14 cellular contexts compared by ENCODE assay signal in the genomic region with DNA sequence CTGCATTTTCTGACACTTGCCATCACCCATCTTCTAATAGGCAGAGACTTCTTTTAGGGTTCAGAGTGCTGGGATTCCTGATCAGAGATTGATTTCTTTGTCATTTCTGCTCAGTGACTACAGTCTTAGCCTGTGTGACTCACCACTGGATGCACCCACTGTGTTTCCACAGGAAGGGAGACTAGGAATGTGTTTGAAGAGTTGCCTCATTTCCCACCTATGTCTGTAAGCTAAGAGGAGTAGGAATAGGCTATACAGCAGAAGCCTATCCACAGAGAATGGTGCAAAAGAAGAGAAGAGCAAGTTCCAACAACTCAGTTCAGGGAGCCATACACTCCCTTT.
A peak's percentile ranks its signal among the peaks of the same experiment; 100 is the strongest.
DNase-seq lines count a peak whose midpoint lies in the region; ATAC-seq, FAIRE-seq and TF ChIP-seq lines count a peak whose summit lies in the region.
"Had no signal": no experiment of that assay in that cellular context is flagged by ENCODE, and none has a peak within 500 bp of the region (broad histone marks: within the 10 kb centered on the region; RNA-seq: fewer than 3 reads in every experiment).

No MANE protein-coding gene starts in this region.

- no peaks in the 10 kb centered on the region for H3K9me3 Mint-ChIP-seq in CD8-positive, alpha-beta memory T cell
- H3K9me3 Mint-ChIP-seq: activated CD4-positive, alpha-beta memory T cell treated with anti-CD3 and anti-CD28 coated beads for 36 hours; activated naive CD4-positive, alpha-beta T cell treated with anti-CD3 and anti-CD28 coated beads, Interleukin-2, amount 50 U/mL, for 24 hours had no signal

- H3K4me3 ChIP-seq in fibroblast of lung (replicated peaks in 1 of 4; ENCODE audit: control extremely low read depth in 1 of 4, insufficient read depth in 1 of 4, low read depth in 3 of 4, low read length in 4 of 4), result no peak overlapping the region
- no peak overlapping the region for H3K4me3 ChIP-seq in CD8-positive, alpha-beta memory T cell (ENCODE audit: low read length)
- H3K4me3 ChIP-seq: lung, skin epidermis had no signal

- no peaks in the 10 kb centered on the region for H3K27me3 ChIP-seq in fibroblast of lung (ENCODE audit: control insufficient read depth, insufficient read depth, low read length)
- no peaks in the 10 kb centered on the region for H3K27me3 ChIP-seq in CD8-positive, alpha-beta memory T cell (ENCODE audit: insufficient read depth, low read length, poor library complexity, severe bottlenecking)

- no peaks in the 10 kb centered on the region for H4K20me1 ChIP-seq in fibroblast of lung (ENCODE audit: control insufficient read depth, extremely low read depth, insufficient read depth, low read length)

- no peaks in the 10 kb centered on the region for H3K79me2 ChIP-seq in fibroblast of lung (ENCODE audit: control insufficient read depth, insufficient read depth, low read length)

- DNase-seq in H54 (ENCODE audit: insufficient read length, low spot score) (peak; percentile 42), fibroblast of lung (ENCODE audit: low read depth in 2 of 2) (peak; percentile 18 to 92), renal cortical epithelial cell (ENCODE audit: low read depth) (peak; percentile 89), NOMO-1 (lab: John Stamatoyannopoulos, UW; ENCODE audit: unreplicated experiment in 2 of 2) (no peak)
- no peak for DNase-seq in stimulated activated CD4-positive, alpha-beta T cell treated with anti-CD3 and anti-CD28 coated beads, Interleukin-2, amount 100 ng/mL, for 48 hours
- DNase-seq in CD8-positive, alpha-beta memory T cell, result no peak
- DNase-seq: activated CD4-positive, alpha-beta memory T cell treated with anti-CD3 and anti-CD28 coated beads for 36 hours; stimulated activated CD8-positive, alpha-beta memory T cell treated with anti-CD3 and anti-CD28 coated beads, Interleukin-4, amount 100 ng/mL, for 48 hours had no signal

- peaks cover 33 to 53% of the 10 kb centered on the region in 2 donors for H3K27me3 Mint-ChIP-seq in CD8-positive, alpha-beta memory T cell

- ATAC-seq in SK-N-SH treated with all-trans-retinoic acid at 6 μM for 48 hours, result peak; percentile 57
- no peak for ATAC-seq in HG02763 (IDR thresholded peaks at IDR 0.05; ENCODE audit: unreplicated experiment)

- H3K4me3 Mint-ChIP-seq in CD8-positive, alpha-beta memory T cell, result no peak overlapping the region
- H3K4me3 Mint-ChIP-seq: activated CD4-positive, alpha-beta memory T cell treated with anti-CD3 and anti-CD28 coated beads for 36 hours; activated naive CD4-positive, alpha-beta T cell treated with anti-CD3 and anti-CD28 coated beads, Interleukin-2, amount 50 U/mL, for 24 hours had no signal

- peak overlapping the region in 1 of 8 donors; percentile 17 for H3K27ac Mint-ChIP-seq in CD8-positive, alpha-beta memory T cell
- H3K27ac Mint-ChIP-seq: activated CD4-positive, alpha-beta memory T cell treated with anti-CD3 and anti-CD28 coated beads for 36 hours; activated naive CD4-positive, alpha-beta T cell treated with anti-CD3 and anti-CD28 coated beads, Interleukin-2, amount 50 U/mL, for 24 hours had no signal

- no peak overlapping the region for H3K9ac ChIP-seq in fibroblast of lung (ENCODE audit: insufficient read depth, low read length)
- H3K9ac ChIP-seq: KMS-11 had no signal

- TF ChIP-seq CTCF in fibroblast of lung (conservative IDR thresholded peaks at IDR 0.05 in 1 of 2, IDR thresholded peaks at IDR 0.05 in 1 of 2; ENCODE audit: low read depth in 1 of 2, low read length in 2 of 2), result no peak

- peak overlapping the region; percentile 62 for H3K27ac ChIP-seq in fibroblast of lung (ENCODE audit: insufficient read depth, low read length)
- H3K27ac ChIP-seq in CD8-positive, alpha-beta memory T cell (ENCODE audit: low read depth, low read length), result no peak overlapping the region
- H3K27ac ChIP-seq: KMS-11 had no signal

- H3K36me3 ChIP-seq in fibroblast of lung (ENCODE audit: control insufficient read depth, insufficient read depth, low read length), result no peaks in the 10 kb centered on the region
- no peaks in the 10 kb centered on the region for H3K36me3 ChIP-seq in CD8-positive, alpha-beta memory T cell (ENCODE audit: insufficient read depth, low read length)

- TF ChIP-seq POLR2A in H54 (IDR thresholded peaks at IDR 0.05; ENCODE audit: low read depth, low read length), result no peak

- peaks cover 3 to 13% (median 3%) of the 10 kb centered on the region in 3 donors for H3K4me1 Mint-ChIP-seq in CD8-positive, alpha-beta memory T cell

- H2AFZ ChIP-seq in fibroblast of lung (ENCODE audit: low read length), result no peak overlapping the region

- POLR2A ChIA-PET in CD8-positive, alpha-beta memory T cell (lab: Charles Lee), result no interaction called here

- H3K9me3 ChIP-seq in fibroblast of lung (ENCODE audit: control insufficient read depth, insufficient read depth, low read depth, low read length), result no peaks in the 10 kb centered on the region
- no peaks in the 10 kb centered on the region for H3K9me3 ChIP-seq in CD8-positive, alpha-beta memory T cell (ENCODE audit: low read length)

- H3K4me1 ChIP-seq in fibroblast of lung (ENCODE audit: control insufficient read depth, extremely low read depth, insufficient read depth, low read length), result peaks cover 29% of the 10 kb centered on the region
- H3K4me1 ChIP-seq in CD8-positive, alpha-beta memory T cell (ENCODE audit: insufficient read depth, low read length), result no peaks in the 10 kb centered on the region

- H3K36me3 Mint-ChIP-seq in CD8-positive, alpha-beta memory T cell, result no peaks in the 10 kb centered on the region
- H3K36me3 Mint-ChIP-seq: activated CD4-positive, alpha-beta memory T cell treated with anti-CD3 and anti-CD28 coated beads for 36 hours; activated naive CD4-positive, alpha-beta T cell treated with anti-CD3 and anti-CD28 coated beads, Interleukin-2, amount 50 U/mL, for 24 hours had no signal

- FAIRE-seq in H54 (lab: Jason Lieb, UNC), result no peak

- H3K4me2 ChIP-seq in fibroblast of lung (ENCODE audit: extremely low read depth, insufficient read depth, low read length), result no peak overlapping the region
- H3K4me2 ChIP-seq: KMS-11 had no signal

- CTCF ChIA-PET in CD8-positive, alpha-beta memory T cell (lab: Charles Lee), result interaction anchor here (1.3 kb wide), 1 partner anchor 128 kb away, joined by 4 read pairs; no protein-coding TSS in a partner anchor

TF ChIP-seq in SK-N-SH treated with all-trans-retinoic acid at 6 μM for 48 hours, 23 proteins besides CTCF, POLR2A, EP300 and RAD21:
- TF ChIP-seq CSRNP3 (CRISPR knock-in tag; IDR thresholded peaks at IDR 0.05) (no peak), BACH2 (CRISPR knock-in tag; IDR thresholded peaks at IDR 0.05; ENCODE audit: borderline replicate concordance) (no peak)
- TF ChIP-seq, protein P1, sequence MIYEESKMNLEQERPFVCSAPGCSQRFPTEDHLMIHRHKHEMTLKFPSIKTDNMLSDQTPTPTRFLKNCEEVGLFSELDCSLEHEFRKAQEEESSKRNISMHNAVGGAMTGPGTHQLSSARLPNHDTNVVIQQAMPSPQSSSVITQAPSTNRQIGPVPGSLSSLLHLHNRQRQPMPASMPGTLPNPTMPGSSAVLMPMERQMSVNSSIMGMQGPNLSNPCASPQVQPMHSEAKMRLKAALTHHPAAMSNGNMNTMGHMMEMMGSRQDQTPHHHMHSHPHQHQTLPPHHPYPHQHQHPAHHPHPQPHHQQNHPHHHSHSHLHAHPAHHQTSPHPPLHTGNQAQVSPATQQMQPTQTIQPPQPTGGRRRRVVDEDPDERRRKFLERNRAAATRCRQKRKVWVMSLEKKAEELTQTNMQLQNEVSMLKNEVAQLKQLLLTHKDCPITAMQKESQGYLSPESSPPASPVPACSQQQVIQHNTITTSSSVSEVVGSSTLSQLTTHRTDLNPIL (CRISPR knock-in tag; IDR thresholded peaks at IDR 0.05; ENCODE audit: low read depth), result no peak

Comparison
In these comparisons a context has a peak if more than half of its experiments do, and no peak if none do; other contexts are left out.
1. DNase-seq: peak in H54 (single experiment), fibroblast of lung (2 of 2) and renal cortical epithelial cell (single experiment); none in stimulated activated CD4-positive, alpha-beta T cell treated with anti-CD3 and anti-CD28 coated beads, Interleukin-2, amount 100 ng/mL, for 48 hours (0 of 2), NOMO-1 (0 of 2) and CD8-positive, alpha-beta memory T cell (0 of 5).